In genomic region chr22:44455151-44455962, GRCh38 we compare ENCODE assay signal across 11 cellular contexts. TPM values are rescaled to one million over a fixed set of nuclear protein-coding genes. Genes with fewer than 3 reads are reported as not detected.
A peak's percentile ranks its signal among the peaks of the same experiment; 100 is the strongest.
DNase-seq lines count a peak whose midpoint lies in the region; ATAC-seq and TF ChIP-seq lines count a peak whose summit lies in the region.
"Had no signal": no experiment of that assay in that cellular context is flagged by ENCODE, and none has a peak within 500 bp of the region (broad histone marks: within the 10 kb centered on the region; RNA-seq: fewer than 3 reads in every experiment).

No MANE protein-coding gene starts in this region.

- intact Hi-C loops in testis (cut with DNase I; ENCODE audit: low total_unique reads), result no loop called here

- POLR2A ChIA-PET in activated CD4-positive, alpha-beta memory T cell treated with anti-CD3 and anti-CD28 coated beads, Interleukin-2, amount 10 ng/mL, durations not matched to agents 7 days and 5 days (lab: Charles Lee), result interaction anchor here (0.7 to 1.0 kb wide), 2 partner anchors 8 to 38 kb away, joined by 3 read pairs; no protein-coding TSS in a partner anchor

- H3K36me3 Mint-ChIP-seq in activated CD4-positive, alpha-beta memory T cell treated with anti-CD3 and anti-CD28 coated beads, Interleukin-2, amount 10 ng/mL, durations not matched to agents 7 days and 5 days (ENCODE audit: low read depth), result peaks cover 3% of the 10 kb centered on the region
- H3K36me3 Mint-ChIP-seq in effector memory CD8-positive, alpha-beta T cell (ENCODE audit: insufficient read depth), result peaks cover 8% of the 10 kb centered on the region

- H3K27ac ChIP-seq in testis, result no peak overlapping the region
- H3K27ac ChIP-seq: A549, breast epithelium had no signal

- H3K27me3 ChIP-seq in testis, result no peaks in the 10 kb centered on the region
- H3K27me3 ChIP-seq: breast epithelium had no signal

- H3K27ac Mint-ChIP-seq in activated CD4-positive, alpha-beta memory T cell treated with anti-CD3 and anti-CD28 coated beads, Interleukin-2, amount 10 ng/mL, durations not matched to agents 7 days and 5 days, result peak overlapping the region; percentile 79
- peak overlapping the region; percentile 95 to 96 for H3K27ac Mint-ChIP-seq in effector memory CD8-positive, alpha-beta T cell

- H3K9me3 Mint-ChIP-seq in activated CD4-positive, alpha-beta memory T cell treated with anti-CD3 and anti-CD28 coated beads, Interleukin-2, amount 10 ng/mL, durations not matched to agents 7 days and 5 days, result peaks cover 5% of the 10 kb centered on the region
- peaks cover 0 to 10% of the 10 kb centered on the region in 2 donors for H3K9me3 Mint-ChIP-seq in effector memory CD8-positive, alpha-beta T cell

- peaks cover 22% of the 10 kb centered on the region for H3K4me1 Mint-ChIP-seq in activated CD4-positive, alpha-beta memory T cell treated with anti-CD3 and anti-CD28 coated beads, Interleukin-2, amount 10 ng/mL, durations not matched to agents 7 days and 5 days
- H3K4me1 Mint-ChIP-seq in effector memory CD8-positive, alpha-beta T cell (ENCODE audit: low read depth in 2 of 2), result peaks cover 31 to 32% of the 10 kb centered on the region in 2 donors

- no peak for TF ChIP-seq CTCF in testis (IDR thresholded peaks at IDR 0.05)

- DNase-seq in NK-92 treated with Interleukin-12 subunit alpha and Interleukin-12 subunit beta, amount 100 ng/mL, for 24 hours (lab: John Stamatoyannopoulos, UW), result peak; percentile 64
- DNase-seq in NK-92 (lab: John Stamatoyannopoulos, UW; ENCODE audit: unreplicated experiment), result no peak
- peak; percentile 58 for DNase-seq in activated CD4-positive, alpha-beta memory T cell treated with anti-CD3 and anti-CD28 coated beads, Interleukin-2, amount 10 ng/mL, durations not matched to agents 7 days and 5 days
- DNase-seq in effector memory CD8-positive, alpha-beta T cell, result peak; percentile 53 to 66 (median 61)
- DNase-seq in testis, result peak; percentile 15
- no peak for DNase-seq in Ammon's horn (ENCODE audit: low spot score)
- no peak for DNase-seq in hippocampal formation (lab: John Stamatoyannopoulos, UW)

- H3K4me1 ChIP-seq in testis, result no peaks in the 10 kb centered on the region
- H3K4me1 ChIP-seq: breast epithelium had no signal

- 85 to 86% methylated on average over 17 of the region's 17 CpGs for WGBS in testis, 2 donors

- ATAC-seq in effector memory CD8-positive, alpha-beta T cell (replicated peaks), result peak; percentile 84
- no peak for ATAC-seq in HG03520 (IDR thresholded peaks at IDR 0.05; ENCODE audit: unreplicated experiment)
- ATAC-seq: A549, Panc1 had no signal

- CTCF ChIA-PET in activated CD4-positive, alpha-beta memory T cell treated with anti-CD3 and anti-CD28 coated beads, Interleukin-2, amount 10 ng/mL, durations not matched to agents 7 days and 5 days (lab: Charles Lee), result no interaction called here

- TF ChIP-seq POLR2A in testis (IDR thresholded peaks at IDR 0.05), result no peak

- H3K27me3 Mint-ChIP-seq in activated CD4-positive, alpha-beta memory T cell treated with anti-CD3 and anti-CD28 coated beads, Interleukin-2, amount 10 ng/mL, durations not matched to agents 7 days and 5 days, result peaks cover 5% of the 10 kb centered on the region
- no peaks in the 10 kb centered on the region for H3K27me3 Mint-ChIP-seq in effector memory CD8-positive, alpha-beta T cell

- H3K9me3 ChIP-seq in testis, result no peaks in the 10 kb centered on the region
- H3K9me3 ChIP-seq: A549, breast epithelium had no signal

- H3K4me3 ChIP-seq in testis, result no peak overlapping the region
- H3K4me3 ChIP-seq: A549, breast epithelium had no signal

- H3K36me3 ChIP-seq in testis (ENCODE audit: low read depth, missing control alignments), result no peaks in the 10 kb centered on the region
- H3K36me3 ChIP-seq: breast epithelium had no signal

- no peak overlapping the region for H3K4me3 Mint-ChIP-seq in activated CD4-positive, alpha-beta memory T cell treated with anti-CD3 and anti-CD28 coated beads, Interleukin-2, amount 10 ng/mL, durations not matched to agents 7 days and 5 days
- H3K4me3 Mint-ChIP-seq in effector memory CD8-positive, alpha-beta T cell, result peak overlapping the region; percentile 44 to 69

RNA-seq across cellular contexts. Expression of gene RTL6, which starts 42.7 kb away (rescaled TPM):
- 1 to 10 TPM; 6.7 to 6.8 TPM for total RNA-seq in activated CD4-positive, alpha-beta memory T cell treated with anti-CD3 and anti-CD28 coated beads, Interleukin-2, amount 10 ng/mL, durations not matched to agents 7 days and 5 days
- total RNA-seq in testis, result 10 to 100 TPM; 34.9 to 37.7 TPM
- polyA plus RNA-seq in testis (ENCODE audit: insufficient read depth, low read depth, low replicate concordance), result 33.7 TPM

Comparison
In these comparisons a context has a peak if more than half of its experiments do, and no peak if none do; other contexts are left out.
1. DNase-seq: peak in NK-92 treated with Interleukin-12 subunit alpha and Interleukin-12 subunit beta, amount 100 ng/mL, for 24 hours (single experiment), activated CD4-positive, alpha-beta memory T cell treated with anti-CD3 and anti-CD28 coated beads, Interleukin-2, amount 10 ng/mL, durations not matched to agents 7 days and 5 days (single experiment), effector memory CD8-positive, alpha-beta T cell (3 of 3) and testis (single experiment); none in NK-92 (single experiment), Ammon's horn (single experiment) and hippocampal formation (0 of 2).
2. RNA of gene RTL6, which starts 42.7 kb away (total RNA-seq): 34.9 to 37.7 TPM in testis; 6.7 to 6.8 TPM in activated CD4-positive, alpha-beta memory T cell treated with anti-CD3 and anti-CD28 coated beads, Interleukin-2, amount 10 ng/mL, durations not matched to agents 7 days and 5 days; every median in the first group is over 4 times any median in the second.